Comparison of ENCODE assay signal across 13 cellular contexts in the genomic region with DNA sequence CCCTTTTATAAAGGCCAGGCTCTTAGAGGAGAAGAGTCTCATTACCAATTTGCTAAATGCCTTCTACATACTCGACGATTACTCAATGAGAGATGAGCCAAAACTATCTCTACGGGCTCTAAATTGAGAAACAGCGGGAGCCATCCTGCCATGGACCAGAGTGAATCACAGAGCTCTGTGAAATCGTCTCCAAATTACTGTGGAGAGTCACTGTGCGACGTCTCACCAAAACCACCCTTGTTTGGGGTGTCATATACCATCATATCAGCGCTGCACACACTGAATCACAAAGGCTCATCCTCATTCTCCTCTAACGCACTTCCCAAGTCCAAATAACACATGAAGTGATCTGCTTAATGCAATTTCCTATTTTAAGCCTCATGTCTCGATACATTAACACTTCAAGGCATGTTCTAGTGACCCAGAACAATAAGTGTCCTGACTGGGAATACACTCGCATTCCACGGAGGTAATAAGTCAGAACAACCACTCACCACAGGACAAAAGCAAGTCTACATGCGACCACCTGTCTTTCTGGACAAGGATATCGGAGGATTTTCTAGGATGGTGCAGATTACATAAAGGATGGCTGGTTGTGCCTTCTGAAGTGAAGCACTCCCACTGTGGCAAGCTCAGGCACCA. TPM values are rescaled to one million over a fixed set of nuclear protein-coding genes. Genes with fewer than 3 reads are reported as not detected.
DNase-seq lines count a peak whose midpoint lies in the region; ATAC-seq and TF ChIP-seq lines count a peak whose summit lies in the region.
"Had no signal": no experiment of that assay in that cellular context is flagged by ENCODE, and none has a peak within 500 bp of the region (broad histone marks: within the 10 kb centered on the region; RNA-seq: fewer than 3 reads in every experiment).

No MANE protein-coding gene starts in this region.

- no peak overlapping the region for H2AFZ ChIP-seq in osteoblast (ENCODE audit: low read length)

- H3K79me2 ChIP-seq in osteoblast (ENCODE audit: insufficient read depth, low read length): no peaks in the 10 kb centered on the region

- no peak overlapping the region for H3K4me2 ChIP-seq in osteoblast (ENCODE audit: insufficient read depth, low read length)

- H3K4me1 ChIP-seq in right cardiac atrium (ENCODE audit: control insufficient read depth, insufficient read depth, low read length) (peaks cover 8% of the 10 kb centered on the region), osteoblast (ENCODE audit: insufficient read depth, low read length) (peaks cover 13% of the 10 kb centered on the region)

- peak overlapping the region; percentile 33 for H3K27ac ChIP-seq in right cardiac atrium (ENCODE audit: low read length)
- H3K27ac ChIP-seq in osteoblast (ENCODE audit: low read depth, low read length): no peak overlapping the region

- ATAC-seq in right cardiac atrium (no peak), left ventricle myocardium superior (no peak), GM21528 (IDR thresholded peaks at IDR 0.05; ENCODE audit: low FRiP score, unreplicated experiment) (no peak), left colon (no peak)
- ATAC-seq: activated naive CD8-positive, alpha-beta T cell treated with anti-CD3 and anti-CD28 coated beads, Interleukin-2, amount 50 U/mL, for 24 hours; Panc1 had no signal

- no peak overlapping the region for H3K4me3 ChIP-seq in right cardiac atrium (ENCODE audit: low read length)
- H3K4me3 ChIP-seq in fibroblast of mammary gland (ENCODE audit: control insufficient read depth, low read depth, low read length): no peak overlapping the region
- no peak overlapping the region for H3K4me3 ChIP-seq in osteoblast (ENCODE audit: insufficient read depth, low read length)
- H3K4me3 ChIP-seq: skin epidermis had no signal

- no peaks in the 10 kb centered on the region for H3K9me3 ChIP-seq in right cardiac atrium (ENCODE audit: control insufficient read depth, low read length)
- H3K9me3 ChIP-seq in osteoblast (ENCODE audit: low read depth, low read length): no peaks in the 10 kb centered on the region

- H3K36me3 ChIP-seq in osteoblast (ENCODE audit: insufficient read depth, low read length): peaks cover 3% of the 10 kb centered on the region

- WGBS in right cardiac atrium: 80% methylated on average over 14 of the region's 14 CpGs

- DNase-seq in right cardiac atrium: no peak
- DNase-seq in left ventricle myocardium superior: no peak
- peak; percentile 97 for DNase-seq in fibroblast of mammary gland (ENCODE audit: low read depth)
- DNase-seq in osteoblast (ENCODE audit: insufficient read length, low spot score, missing footprints): peak; percentile 14
- DNase-seq in SHP77 treated with DMSO at 0.1 percent for 48 hours (lab: John Stamatoyannopoulos, UW): no peak
- no peak for DNase-seq in pons (ENCODE audit: low spot score)
- no peak for DNase-seq in left colon
- DNase-seq: activated naive CD8-positive, alpha-beta T cell treated with anti-CD3 and anti-CD28 coated beads, Interleukin-2, amount 50 U/mL, for 24 hours; DMS153; NCI-H226 had no signal

- H4K20me1 ChIP-seq in osteoblast (ENCODE audit: insufficient read depth, low read length): no peaks in the 10 kb centered on the region

- TF ChIP-seq CTCF in fibroblast of mammary gland (conservative IDR thresholded peaks at IDR 0.05; ENCODE audit: control insufficient read depth, insufficient read depth, low read depth, low read length) (no peak), osteoblast (IDR thresholded peaks at IDR 0.05; ENCODE audit: extremely low read depth, low read depth, low read length) (no peak)

- intact Hi-C loops in right cardiac atrium (cut with DNase I) (no loop called here), left ventricle myocardium superior (cut with micrococcal nuclease) (no loop called here), left colon (cut with DNase I, micrococcal nuclease) (no loop called here)

- H3K27me3 ChIP-seq in right cardiac atrium (ENCODE audit: control insufficient read depth, insufficient read depth): no peaks in the 10 kb centered on the region
- no peaks in the 10 kb centered on the region for H3K27me3 ChIP-seq in osteoblast (ENCODE audit: insufficient read depth, low read length)

RNA-seq across cellular contexts. Expression of gene NID1, which starts 44.4 kb away (rescaled TPM):
- total RNA-seq in right cardiac atrium (100 to 1,000 TPM in 1 of 4 donors, 10 to 100 TPM in 3; 31.3 to 107 (median 58.1) TPM), left ventricle myocardium superior (47.6 TPM), osteoblast (40.2 and 46.3 TPM in 2 replicates), left colon (10 to 100 TPM; 12.1 to 24.6 TPM)
- polyA plus RNA-seq in right cardiac atrium: 24.4 TPM

Comparison
In these comparisons a context has a peak if more than half of its experiments do, and no peak if none do; other contexts are left out.
1. DNase-seq: peak in fibroblast of mammary gland (single experiment) and osteoblast (single experiment); none in right cardiac atrium (0 of 3), left ventricle myocardium superior (single experiment), SHP77 treated with DMSO at 0.1 percent for 48 hours (single experiment), pons (single experiment) and left colon (0 of 2).